ENCODE assay signal across 13 cellular contexts in the genomic region with DNA sequence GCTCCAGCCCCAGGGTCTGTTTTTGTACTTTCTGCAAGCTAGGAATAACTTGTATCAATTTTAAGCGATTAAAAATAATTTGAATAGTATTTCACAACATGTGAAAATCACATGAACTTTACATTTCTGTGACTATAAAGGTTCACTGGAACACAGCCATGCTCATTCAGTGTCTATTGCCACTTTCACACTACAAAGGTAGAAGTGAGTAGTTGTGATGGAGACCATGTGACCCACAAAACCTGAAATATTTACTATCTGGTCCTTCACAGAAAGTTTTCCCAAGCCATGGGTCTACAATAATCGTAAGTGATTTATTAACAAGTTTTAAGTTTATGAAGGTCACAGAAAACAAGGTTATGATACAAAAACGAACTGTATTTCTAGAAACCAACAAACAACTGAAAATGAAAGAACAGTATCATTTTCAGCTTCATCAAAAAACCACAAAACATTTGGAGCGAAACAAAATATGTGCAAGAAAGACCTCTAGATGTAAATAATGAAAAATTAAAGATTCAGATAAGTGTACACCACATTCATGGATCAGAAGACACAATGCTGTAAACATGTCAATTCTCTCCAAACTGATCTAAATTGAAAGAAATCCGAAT.
DNase-seq lines count a peak whose midpoint lies in the region; ATAC-seq and TF ChIP-seq lines count a peak whose summit lies in the region.
"Had no signal": no experiment of that assay in that cellular context is flagged by ENCODE, and none has a peak within 500 bp of the region (broad histone marks: within the 10 kb centered on the region; RNA-seq: fewer than 3 reads in every experiment).

No MANE protein-coding gene starts in this region.

- H2AFZ ChIP-seq in MM.1S (ENCODE audit: low read length) = no peak overlapping the region

- no peak for TF ChIP-seq CTCF in MM.1S (IDR thresholded peaks at IDR 0.05; ENCODE audit: low read length)

- no peaks in the 10 kb centered on the region for H3K9me2 ChIP-seq in MM.1S (replicated peaks; ENCODE audit: insufficient read depth, low read length)

- DNase-seq in MM.1S (peak; percentile 57), NCI-H748 treated with DMSO at 0.1 percent for 48 hours (lab: John Stamatoyannopoulos, UW) (no peak), 8988T (no peak), A172 (ENCODE audit: low spot score) (no peak), LoVo (ENCODE audit: low spot score) (no peak)
- DNase-seq: activated CD4-positive, alpha-beta memory T cell treated with anti-CD3 and anti-CD28 coated beads for 36 hours; activated naive CD4-positive, alpha-beta T cell treated with anti-CD3 and anti-CD28 coated beads, Interleukin-2, amount 10 ng/mL, durations not matched to agents 7 days and 5 days; NCI-H2227 treated with DMSO at 0.1 percent for 48 hours; stimulated activated CD4-positive, alpha-beta T cell treated with anti-CD3 and anti-CD28 coated beads, Interleukin-2, amount 100 ng/mL, for 24 hours; stimulated activated naive CD4-positive, alpha-beta T cell had no signal

- peak overlapping the region; percentile 12; the same call in 1 of the 2 replicates for H3K4me3 ChIP-seq in MM.1S (ENCODE audit: low read length)

- H3K9me3 ChIP-seq in MM.1S (replicated peaks; ENCODE audit: insufficient read depth, low read length) = no peaks in the 10 kb centered on the region

- H3K36me3 ChIP-seq in MM.1S (replicated peaks; ENCODE audit: insufficient read depth, low read length) = no peaks in the 10 kb centered on the region

- H3K79me2 ChIP-seq in MM.1S (ENCODE audit: low read length) = no peaks in the 10 kb centered on the region

- peaks cover 22% of the 10 kb centered on the region for H3K4me1 ChIP-seq in MM.1S (ENCODE audit: low read length)

- peaks cover 4% of the 10 kb centered on the region; the same call in 1 of the 2 replicates for H3F3A ChIP-seq in MM.1S (ENCODE audit: insufficient read depth, low read length)

- no peaks in the 10 kb centered on the region for H4K20me1 ChIP-seq in MM.1S (ENCODE audit: insufficient read depth, low read length)

- peak overlapping the region; percentile 12; the same call in 1 of the 2 replicates for H3K9ac ChIP-seq in MM.1S (ENCODE audit: low read length)

- H3K27me3 ChIP-seq in MM.1S (replicated peaks; ENCODE audit: insufficient read depth, low read length) = no peaks in the 10 kb centered on the region

- ATAC-seq in GM18498 (IDR thresholded peaks at IDR 0.05; ENCODE audit: unreplicated experiment) (peak; percentile 59), GM19438 (IDR thresholded peaks at IDR 0.05; ENCODE audit: low read depth, unreplicated experiment) (peak; percentile 68), HG02884 (IDR thresholded peaks at IDR 0.05; ENCODE audit: unreplicated experiment) (peak; percentile 44)

- peak overlapping the region; percentile 47 for H3K4me2 ChIP-seq in MM.1S (ENCODE audit: low read depth, low read length)

- H3K27ac ChIP-seq in MM.1S (ENCODE audit: low read length) = peak overlapping the region; percentile 60; the same call in 1 of the 2 replicates
